ENCODE assay signal across 9 cellular contexts in genomic region chr16:75320435-75320834, GRCh38.
DNase-seq lines count a peak whose midpoint lies in the region; ATAC-seq and TF ChIP-seq lines count a peak whose summit lies in the region.
"Had no signal": no experiment of that assay in that cellular context is flagged by ENCODE, and none has a peak within 500 bp of the region (broad histone marks: within the 10 kb centered on the region; RNA-seq: fewer than 3 reads in every experiment).

No MANE protein-coding gene starts in this region.

- H3K36me3 ChIP-seq in upper lobe of right lung = no peaks in the 10 kb centered on the region

- CTCF ChIA-PET in activated CD8-positive, alpha-beta T cell treated with anti-CD3 and anti-CD28 coated beads, Interleukin-2, amount 10 ng/mL, durations not matched to agents 7 days and 5 days (lab: Charles Lee) = interaction anchor here (1.2 to 1.6 kb wide), 2 partner anchors 10 to 87 kb away, joined by 3 to 5 read pairs; no protein-coding TSS in a partner anchor
- CTCF ChIA-PET in activated CD8-positive, alpha-beta T cell treated with anti-CD3 and anti-CD28 coated beads for 36 hours (lab: Charles Lee) = interaction anchor here (1.2 to 2.0 kb wide), 4 partner anchors 8 to 121 kb away, joined by 4 to 9 read pairs (median 5); no protein-coding TSS in a partner anchor

- peaks cover 16% of the 10 kb centered on the region for H3K27me3 Mint-ChIP-seq in activated CD8-positive, alpha-beta T cell treated with anti-CD3 and anti-CD28 coated beads, Interleukin-2, amount 10 ng/mL, durations not matched to agents 7 days and 5 days (ENCODE audit: low read depth)
- H3K27me3 Mint-ChIP-seq in activated CD8-positive, alpha-beta T cell treated with anti-CD3 and anti-CD28 coated beads for 36 hours = no peaks in the 10 kb centered on the region
- peaks cover 23% of the 10 kb centered on the region for H3K27me3 Mint-ChIP-seq in activated naive CD8-positive, alpha-beta T cell treated with anti-CD3 and anti-CD28 coated beads, Interleukin-2, amount 10 ng/mL, durations not matched to agents 7 days and 5 days

- H3K4me1 Mint-ChIP-seq in activated CD8-positive, alpha-beta T cell treated with anti-CD3 and anti-CD28 coated beads, Interleukin-2, amount 10 ng/mL, durations not matched to agents 7 days and 5 days (ENCODE audit: low read depth) = peaks cover 33% of the 10 kb centered on the region
- peaks cover 35% of the 10 kb centered on the region for H3K4me1 Mint-ChIP-seq in activated CD8-positive, alpha-beta T cell treated with anti-CD3 and anti-CD28 coated beads for 36 hours (ENCODE audit: low read depth)
- H3K4me1 Mint-ChIP-seq in activated naive CD8-positive, alpha-beta T cell treated with anti-CD3 and anti-CD28 coated beads, Interleukin-2, amount 10 ng/mL, durations not matched to agents 7 days and 5 days = peaks cover 31% of the 10 kb centered on the region

- ATAC-seq in activated CD8-positive, alpha-beta T cell treated with anti-CD3 and anti-CD28 coated beads, Interleukin-2, amount 10 ng/mL, durations not matched to agents 7 days and 5 days = peak; percentile 40
- ATAC-seq in activated CD8-positive, alpha-beta T cell treated with anti-CD3 and anti-CD28 coated beads for 36 hours = no peak
- no peak for ATAC-seq in activated naive CD8-positive, alpha-beta T cell treated with anti-CD3 and anti-CD28 coated beads, Interleukin-2, amount 10 ng/mL, durations not matched to agents 7 days and 5 days (ENCODE audit: low read depth)
- ATAC-seq in upper lobe of right lung (peak; percentile 38), GM18505 (IDR thresholded peaks at IDR 0.05; ENCODE audit: unreplicated experiment) (no peak)

- H3K27ac ChIP-seq in upper lobe of right lung = no peak overlapping the region

- no peak for TF ChIP-seq CTCF in activated CD8-positive, alpha-beta T cell treated with anti-CD3 and anti-CD28 coated beads for 36 hours (IDR thresholded peaks at IDR 0.05)
- TF ChIP-seq CTCF in upper lobe of right lung (IDR thresholded peaks at IDR 0.05) = no peak

- POLR2A ChIA-PET in activated CD8-positive, alpha-beta T cell treated with anti-CD3 and anti-CD28 coated beads, Interleukin-2, amount 10 ng/mL, durations not matched to agents 7 days and 5 days (lab: Charles Lee) = interaction anchor here (0.6 kb wide), 1 partner anchor 209 kb away, joined by 3 read pairs; no protein-coding TSS in a partner anchor
- POLR2A ChIA-PET in activated CD8-positive, alpha-beta T cell treated with anti-CD3 and anti-CD28 coated beads for 36 hours (lab: Charles Lee) = no interaction called here
- POLR2A ChIA-PET in activated naive CD8-positive, alpha-beta T cell treated with anti-CD3 and anti-CD28 coated beads, Interleukin-2, amount 10 ng/mL, durations not matched to agents 7 days and 5 days (lab: Charles Lee) = no interaction called here

- H3K4me1 ChIP-seq in upper lobe of right lung = peaks cover 7% of the 10 kb centered on the region

- TF ChIP-seq POLR2A in GM18505 (IDR thresholded peaks at IDR 0.05; ENCODE audit: borderline replicate concordance, extremely low read depth, insufficient read depth, insufficient read length) = no peak

- no peak overlapping the region for H3K4me3 Mint-ChIP-seq in activated CD8-positive, alpha-beta T cell treated with anti-CD3 and anti-CD28 coated beads, Interleukin-2, amount 10 ng/mL, durations not matched to agents 7 days and 5 days
- no peak overlapping the region for H3K4me3 Mint-ChIP-seq in activated CD8-positive, alpha-beta T cell treated with anti-CD3 and anti-CD28 coated beads for 36 hours
- H3K4me3 Mint-ChIP-seq in activated naive CD8-positive, alpha-beta T cell treated with anti-CD3 and anti-CD28 coated beads, Interleukin-2, amount 10 ng/mL, durations not matched to agents 7 days and 5 days = peak overlapping the region; percentile 61

- intact Hi-C loops in activated CD8-positive, alpha-beta T cell treated with anti-CD3 and anti-CD28 coated beads for 36 hours (cut with micrococcal nuclease) = loop anchor here (5.0 kb wide), 1 partner anchor 57 kb away; no protein-coding TSS in a partner anchor
- intact Hi-C loops in upper lobe of right lung (cut with DNase I) = no loop called here

- H3K9me3 ChIP-seq in upper lobe of right lung = no peaks in the 10 kb centered on the region

- no peak overlapping the region for H3K27ac Mint-ChIP-seq in activated CD8-positive, alpha-beta T cell treated with anti-CD3 and anti-CD28 coated beads, Interleukin-2, amount 10 ng/mL, durations not matched to agents 7 days and 5 days
- H3K27ac Mint-ChIP-seq in activated CD8-positive, alpha-beta T cell treated with anti-CD3 and anti-CD28 coated beads for 36 hours = no peak overlapping the region
- no peak overlapping the region for H3K27ac Mint-ChIP-seq in activated naive CD8-positive, alpha-beta T cell treated with anti-CD3 and anti-CD28 coated beads, Interleukin-2, amount 10 ng/mL, durations not matched to agents 7 days and 5 days

- no peak for DNase-seq in activated CD8-positive, alpha-beta T cell treated with anti-CD3 and anti-CD28 coated beads, Interleukin-2, amount 10 ng/mL, durations not matched to agents 7 days and 5 days
- no peak for DNase-seq in activated CD8-positive, alpha-beta T cell treated with anti-CD3 and anti-CD28 coated beads for 36 hours
- no peak for DNase-seq in activated naive CD8-positive, alpha-beta T cell treated with anti-CD3 and anti-CD28 coated beads, Interleukin-2, amount 10 ng/mL, durations not matched to agents 7 days and 5 days
- DNase-seq in inferior parietal cortex (ENCODE audit: extremely low spot score) (peak; percentile 68), upper lobe of right lung (no peak), NCI-H1930 (lab: John Stamatoyannopoulos, UW) (no peak), CD1c-positive myeloid dendritic cell (ENCODE audit: extremely low spot score) (no peak)
- DNase-seq: NCI-H524 treated with DMSO at 0.1 percent for 48 hours had no signal

- H3K27me3 ChIP-seq in upper lobe of right lung = no peaks in the 10 kb centered on the region

- H3K36me3 Mint-ChIP-seq in activated CD8-positive, alpha-beta T cell treated with anti-CD3 and anti-CD28 coated beads, Interleukin-2, amount 10 ng/mL, durations not matched to agents 7 days and 5 days (ENCODE audit: low read depth) = peaks cover 18% of the 10 kb centered on the region
- peaks cover 21% of the 10 kb centered on the region for H3K36me3 Mint-ChIP-seq in activated CD8-positive, alpha-beta T cell treated with anti-CD3 and anti-CD28 coated beads for 36 hours (ENCODE audit: low read depth)
- H3K36me3 Mint-ChIP-seq in activated naive CD8-positive, alpha-beta T cell treated with anti-CD3 and anti-CD28 coated beads, Interleukin-2, amount 10 ng/mL, durations not matched to agents 7 days and 5 days = peaks cover 32% of the 10 kb centered on the region

- H3K9me3 Mint-ChIP-seq in activated CD8-positive, alpha-beta T cell treated with anti-CD3 and anti-CD28 coated beads, Interleukin-2, amount 10 ng/mL, durations not matched to agents 7 days and 5 days (ENCODE audit: insufficient read depth) = no peaks in the 10 kb centered on the region
- no peaks in the 10 kb centered on the region for H3K9me3 Mint-ChIP-seq in activated CD8-positive, alpha-beta T cell treated with anti-CD3 and anti-CD28 coated beads for 36 hours
- no peaks in the 10 kb centered on the region for H3K9me3 Mint-ChIP-seq in activated naive CD8-positive, alpha-beta T cell treated with anti-CD3 and anti-CD28 coated beads, Interleukin-2, amount 10 ng/mL, durations not matched to agents 7 days and 5 days

- no peak overlapping the region for H3K4me3 ChIP-seq in upper lobe of right lung

Comparison
In these comparisons a context has a peak if more than half of its experiments do, and no peak if none do; other contexts are left out.
1. ATAC-seq: peak in activated CD8-positive, alpha-beta T cell treated with anti-CD3 and anti-CD28 coated beads, Interleukin-2, amount 10 ng/mL, durations not matched to agents 7 days and 5 days (single experiment) and upper lobe of right lung (single experiment); none in activated CD8-positive, alpha-beta T cell treated with anti-CD3 and anti-CD28 coated beads for 36 hours (single experiment), activated naive CD8-positive, alpha-beta T cell treated with anti-CD3 and anti-CD28 coated beads, Interleukin-2, amount 10 ng/mL, durations not matched to agents 7 days and 5 days (single experiment) and GM18505 (single experiment).